Comparison of ENCODE assay signal across 7 cellular contexts in genomic region chr7:8669501-8669851, GRCh38.
"Had no signal": no experiment of that assay in that cellular context is flagged by ENCODE, and none has a peak within 500 bp of the region (broad histone marks: within the 10 kb centered on the region; RNA-seq: fewer than 3 reads in every experiment).

No MANE protein-coding gene starts in this region.

- ATAC-seq: HepG2, K562 had no signal

- DNase-seq: IMR-90, KBM-7 had no signal

- H3K27ac Mint-ChIP-seq: IgD-negative memory B cell had no signal

- FAIRE-seq: HepG2, HTR-8/SVneo, K562 had no signal

- H3K4me3 ChIP-seq: K562 had no signal

- H3K27me3 Mint-ChIP-seq: IgD-negative memory B cell had no signal

- H3K4me1 Mint-ChIP-seq: IgD-negative memory B cell had no signal

- H3K27ac ChIP-seq: HL-60 had no signal
